Comparison of ENCODE assay signal across 15 cellular contexts in the genomic region with DNA sequence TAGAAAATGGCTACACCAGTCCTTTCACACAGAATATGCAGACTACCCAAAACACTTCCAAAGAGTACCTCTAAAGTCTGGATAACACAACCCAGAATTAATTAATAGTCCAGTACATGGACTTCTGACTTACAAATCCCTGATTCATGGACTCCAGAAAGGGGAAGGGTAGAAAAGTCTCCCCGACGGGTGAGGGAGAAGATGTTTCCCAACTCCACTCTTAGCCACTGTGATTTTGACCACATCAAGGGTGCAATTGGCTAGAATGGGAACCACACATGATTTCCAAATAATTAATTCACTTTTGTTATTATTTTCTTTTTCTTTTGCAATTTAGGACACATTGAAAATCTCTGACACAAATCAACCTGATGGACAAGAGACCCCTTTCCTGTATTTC. TPM values are rescaled to one million over a fixed set of nuclear protein-coding genes. Genes with fewer than 3 reads are reported as not detected.
A peak's percentile ranks its signal among the peaks of the same experiment; 100 is the strongest.
DNase-seq lines count a peak whose midpoint lies in the region; ATAC-seq and TF ChIP-seq lines count a peak whose summit lies in the region.
"Had no signal": no experiment of that assay in that cellular context is flagged by ENCODE, and none has a peak within 500 bp of the region (broad histone marks: within the 10 kb centered on the region; RNA-seq: fewer than 3 reads in every experiment).

No MANE protein-coding gene starts in this region.

- H3K4me3 ChIP-seq in endodermal cell (ENCODE audit: low read length) (no peak overlapping the region), upper lobe of right lung (no peak overlapping the region)
- H3K4me3 ChIP-seq: A549 had no signal

- H3K4me3 Mint-ChIP-seq in activated T-helper 1 cell treated with anti-CD3 and anti-CD28 coated beads, Interleukin-12 subunit alpha, Interleukin-12 subunit beta, Interleukin-2, Interleukin-4 antibody, amounts not matched to agents 30 ng/mL and 10 ng/mL and 1 ng/mL, durations not matched to agents 14 hours and 24 hours and 36 hours = peak overlapping the region; percentile 11
- H3K4me3 Mint-ChIP-seq in endodermal cell (peak overlapping the region; percentile 60), osteocyte (ENCODE audit: unreplicated experiment) (no peak overlapping the region)

- H3K9me3 Mint-ChIP-seq in activated T-helper 1 cell treated with anti-CD3 and anti-CD28 coated beads, Interleukin-12 subunit alpha, Interleukin-12 subunit beta, Interleukin-2, Interleukin-4 antibody, amounts not matched to agents 30 ng/mL and 10 ng/mL and 1 ng/mL, durations not matched to agents 14 hours and 24 hours and 36 hours = no peaks in the 10 kb centered on the region
- H3K9me3 Mint-ChIP-seq in endodermal cell = no peaks in the 10 kb centered on the region
- no peaks in the 10 kb centered on the region for H3K9me3 Mint-ChIP-seq in osteocyte (ENCODE audit: unreplicated experiment)
- H3K9me3 Mint-ChIP-seq: CD4-positive, CD25-positive, alpha-beta regulatory T cell had no signal

- no peaks in the 10 kb centered on the region for H3K4me1 Mint-ChIP-seq in activated T-helper 1 cell treated with anti-CD3 and anti-CD28 coated beads, Interleukin-12 subunit alpha, Interleukin-12 subunit beta, Interleukin-2, Interleukin-4 antibody, amounts not matched to agents 30 ng/mL and 10 ng/mL and 1 ng/mL, durations not matched to agents 14 hours and 24 hours and 36 hours (ENCODE audit: low read depth)
- no peaks in the 10 kb centered on the region for H3K4me1 Mint-ChIP-seq in endodermal cell
- peaks cover 28% of the 10 kb centered on the region for H3K4me1 Mint-ChIP-seq in osteocyte (ENCODE audit: unreplicated experiment)

- ATAC-seq in upper lobe of right lung (peak; percentile 52), HG02623 (IDR thresholded peaks at IDR 0.05; ENCODE audit: unreplicated experiment) (no peak)
- ATAC-seq: A549 had no signal

- no peak overlapping the region for H3K27ac Mint-ChIP-seq in activated T-helper 1 cell treated with anti-CD3 and anti-CD28 coated beads, Interleukin-12 subunit alpha, Interleukin-12 subunit beta, Interleukin-2, Interleukin-4 antibody, amounts not matched to agents 30 ng/mL and 10 ng/mL and 1 ng/mL, durations not matched to agents 14 hours and 24 hours and 36 hours
- H3K27ac Mint-ChIP-seq in endodermal cell (no peak overlapping the region), osteocyte (ENCODE audit: unreplicated experiment) (no peak overlapping the region)

- DNase-seq in SIG-M5 treated with dmso at 0.1 percent for 504 hours (lab: John Stamatoyannopoulos, UW; ENCODE audit: unreplicated experiment) = peak; percentile 12
- no peak for DNase-seq in SIG-M5 (lab: John Stamatoyannopoulos, UW)
- no peak for DNase-seq in activated T-helper 1 cell treated with anti-CD3 and anti-CD28 coated beads, Interleukin-12 subunit alpha, Interleukin-12 subunit beta, Interleukin-2, Interleukin-4 antibody, amounts not matched to agents 30 ng/mL and 10 ng/mL and 1 ng/mL, durations not matched to agents 14 hours and 24 hours and 36 hours (ENCODE audit: low spot score)
- no peak for DNase-seq in endodermal cell
- DNase-seq in upper lobe of right lung = no peak
- DNase-seq in osteocyte (ENCODE audit: extremely low spot score, unreplicated experiment) = no peak
- DNase-seq in GM19240 (ENCODE audit: insufficient read length, low spot score) = no peak
- DNase-seq: Caco-2; CD4-positive, CD25-positive, alpha-beta regulatory T cell; GOT3; NCI-H1436 treated with DMSO at 0.1 percent for 48 hours; NCI-H2081; SHP77 had no signal

- H3K27ac ChIP-seq in endodermal cell (ENCODE audit: low read depth, low read length) = no peak overlapping the region
- no peak overlapping the region for H3K27ac ChIP-seq in upper lobe of right lung
- H3K27ac ChIP-seq: A549 had no signal

- no peaks in the 10 kb centered on the region for H3K9me3 ChIP-seq in endodermal cell (ENCODE audit: control insufficient read depth, low read length)
- H3K9me3 ChIP-seq in upper lobe of right lung = no peaks in the 10 kb centered on the region
- H3K9me3 ChIP-seq: A549, Caco-2 had no signal

- 80 to 94% methylated on average over 1 to 2 of the region's 2 CpGs for WGBS in endodermal cell (ENCODE audit: insufficient coverage in 1 of 2, insufficient read length in 1 of 2), 2 experiments

- intact Hi-C loops in activated T-helper 1 cell treated with anti-CD3 and anti-CD28 coated beads, Interleukin-12 subunit alpha, Interleukin-12 subunit beta, Interleukin-2, Interleukin-4 antibody, amounts not matched to agents 30 ng/mL and 10 ng/mL and 1 ng/mL, durations not matched to agents 14 hours and 24 hours and 36 hours (cut with micrococcal nuclease) = no loop called here
- intact Hi-C loops in upper lobe of right lung (cut with DNase I) = no loop called here

- H3K27me3 Mint-ChIP-seq in activated T-helper 1 cell treated with anti-CD3 and anti-CD28 coated beads, Interleukin-12 subunit alpha, Interleukin-12 subunit beta, Interleukin-2, Interleukin-4 antibody, amounts not matched to agents 30 ng/mL and 10 ng/mL and 1 ng/mL, durations not matched to agents 14 hours and 24 hours and 36 hours (ENCODE audit: insufficient read depth) = peaks cover 35% of the 10 kb centered on the region
- H3K27me3 Mint-ChIP-seq in endodermal cell (ENCODE audit: insufficient read depth) (peaks cover 43% of the 10 kb centered on the region), osteocyte (ENCODE audit: unreplicated experiment) (peaks cover 13% of the 10 kb centered on the region)

- no peak for TF ChIP-seq CTCF in endodermal cell (conservative IDR thresholded peaks at IDR 0.05)
- no peak for TF ChIP-seq CTCF in upper lobe of right lung (IDR thresholded peaks at IDR 0.05)
- no peak for TF ChIP-seq CTCF in osteocyte (IDR thresholded peaks at IDR 0.05)

- H3K4me1 ChIP-seq in endodermal cell (ENCODE audit: control insufficient read depth, insufficient read depth, low read length) (no peaks in the 10 kb centered on the region), upper lobe of right lung (peaks cover 16% of the 10 kb centered on the region)

- no peak overlapping the region for H3K9ac ChIP-seq in endodermal cell (ENCODE audit: extremely low read depth, low read length, poor library complexity, severe bottlenecking)

- H3K36me3 Mint-ChIP-seq in activated T-helper 1 cell treated with anti-CD3 and anti-CD28 coated beads, Interleukin-12 subunit alpha, Interleukin-12 subunit beta, Interleukin-2, Interleukin-4 antibody, amounts not matched to agents 30 ng/mL and 10 ng/mL and 1 ng/mL, durations not matched to agents 14 hours and 24 hours and 36 hours (ENCODE audit: low read depth) = no peaks in the 10 kb centered on the region
- H3K36me3 Mint-ChIP-seq in endodermal cell (ENCODE audit: low read depth) (no peaks in the 10 kb centered on the region), osteocyte (ENCODE audit: unreplicated experiment) (no peaks in the 10 kb centered on the region)
- H3K36me3 Mint-ChIP-seq: CD4-positive, CD25-positive, alpha-beta regulatory T cell had no signal

- peaks cover 42% of the 10 kb centered on the region for H3K27me3 ChIP-seq in endodermal cell (ENCODE audit: control insufficient read depth, insufficient read depth, low read length, poor library complexity, severe bottlenecking)
- peaks cover 17% of the 10 kb centered on the region for H3K27me3 ChIP-seq in upper lobe of right lung

- H3K36me3 ChIP-seq in endodermal cell (ENCODE audit: control insufficient read depth, insufficient read depth, low read length) (no peaks in the 10 kb centered on the region), upper lobe of right lung (no peaks in the 10 kb centered on the region)

RNA-seq across cellular contexts. Expression of gene TMEM130, which starts 1.4 kb away (rescaled TPM):
- total RNA-seq in activated T-helper 1 cell treated with anti-CD3 and anti-CD28 coated beads, Interleukin-12 subunit alpha, Interleukin-12 subunit beta, Interleukin-2, Interleukin-4 antibody, amounts not matched to agents 30 ng/mL and 10 ng/mL and 1 ng/mL, durations not matched to agents 14 hours and 24 hours and 36 hours = 0.29 and 0.42 TPM in 2 replicates
- under 1 TPM in 1 of 2 donors, not detected in 1; 0.15 TPM for total RNA-seq in endodermal cell
- polyA plus RNA-seq in endodermal cell (2013, experiment 1 of 2) = 6.2 TPM
- 5.8 TPM for polyA plus RNA-seq in endodermal cell (2013, experiment 2 of 2)
- 20.0 TPM for total RNA-seq in upper lobe of right lung
- total RNA-seq in osteocyte = 1.5 and 1.7 TPM in 2 replicates
- total RNA-seq: Caco-2; CD4-positive, CD25-positive, alpha-beta regulatory T cell had no signal
- polyA plus RNA-seq: CD4-positive, CD25-positive, alpha-beta regulatory T cell had no signal

RNA-seq across cellular contexts. Expression of gene TRRAP, which starts 9.9 kb away (rescaled TPM):
- total RNA-seq in activated T-helper 1 cell treated with anti-CD3 and anti-CD28 coated beads, Interleukin-12 subunit alpha, Interleukin-12 subunit beta, Interleukin-2, Interleukin-4 antibody, amounts not matched to agents 30 ng/mL and 10 ng/mL and 1 ng/mL, durations not matched to agents 14 hours and 24 hours and 36 hours = 66.9 and 69.6 TPM in 2 replicates
- total RNA-seq in endodermal cell (10 to 100 TPM; 64.3 to 68.8 TPM), upper lobe of right lung (35.6 TPM), osteocyte (48.5 and 56.0 TPM in 2 replicates)
- 29.8 TPM for polyA plus RNA-seq in endodermal cell (2013, experiment 1 of 2)
- 30.4 TPM for polyA plus RNA-seq in endodermal cell (2013, experiment 2 of 2)
